12 cellular contexts compared by ENCODE assay signal in genomic region chr15:41965441-41966413, GRCh38. TPM values are rescaled to one million over a fixed set of nuclear protein-coding genes. Genes with fewer than 3 reads are reported as not detected.
DNase-seq lines count a peak whose midpoint lies in the region; ATAC-seq and TF ChIP-seq lines count a peak whose summit lies in the region.
"Had no signal": no experiment of that assay in that cellular context is flagged by ENCODE, and none has a peak within 500 bp of the region (broad histone marks: within the 10 kb centered on the region; RNA-seq: fewer than 3 reads in every experiment).

No MANE protein-coding gene starts in this region.

- H3K4me1 Mint-ChIP-seq in activated CD4-positive, alpha-beta T cell treated with anti-CD3 and anti-CD28 coated beads, Interleukin-2, amount 10 ng/mL, durations not matched to agents 7 days and 5 days: peaks cover 54% of the 10 kb centered on the region

- peak overlapping the region; percentile 98 for H3K27ac ChIP-seq in ascending aorta
- H3K27ac ChIP-seq in thoracic aorta: peak overlapping the region; percentile 96 to 97
- H3K27ac ChIP-seq: SJSA1 had no signal

- no peaks in the 10 kb centered on the region for H3K36me3 ChIP-seq in ascending aorta
- H3K36me3 ChIP-seq in thoracic aorta: no peaks in the 10 kb centered on the region
- H3K36me3 ChIP-seq: adrenal gland, neutrophil had no signal

- TF ChIP-seq CTCF in ascending aorta (IDR thresholded peaks at IDR 0.05) (no peak), thoracic aorta (IDR thresholded peaks at IDR 0.05) (no peak)

- H3K9me3 Mint-ChIP-seq in activated CD4-positive, alpha-beta T cell treated with anti-CD3 and anti-CD28 coated beads, Interleukin-2, amount 10 ng/mL, durations not matched to agents 7 days and 5 days: no peaks in the 10 kb centered on the region

- CTCF ChIA-PET in activated CD4-positive, alpha-beta T cell treated with anti-CD3 and anti-CD28 coated beads, Interleukin-2, amount 10 ng/mL, durations not matched to agents 7 days and 5 days (lab: Charles Lee): interaction anchor here (1.0 to 1.9 kb wide), 4 partner anchors 8 to 192 kb away, joined by 3 to 6 read pairs (median 4); partner anchors contain the start of gene MAPKBP1

- DNase-seq in NCI-H2171 (lab: John Stamatoyannopoulos, UW) (peak; percentile 31), ascending aorta (ENCODE audit: low spot score in 2 of 2) (peak in 1 of 2 donors; percentile 63), left lobe of liver (ENCODE audit: low spot score) (peak; percentile 15), thoracic aorta (ENCODE audit: low spot score) (no peak), dermis blood vessel endothelial cell (no peak), cortex of kidney (lab: John Stamatoyannopoulos, UW) (no peak)
- DNase-seq in activated CD4-positive, alpha-beta T cell treated with anti-CD3 and anti-CD28 coated beads, Interleukin-2, amount 10 ng/mL, durations not matched to agents 7 days and 5 days: no peak
- DNase-seq: activated CD4-positive, alpha-beta T cell treated with anti-CD3 and anti-CD28 coated beads, Interleukin-2, amount 50 U/mL, for 1 hour; stimulated activated CD4-positive, alpha-beta T cell treated with anti-CD3 and anti-CD28 coated beads, Interleukin-1b, Interleukin-23, amount 100 ng/mL, for 48 hours had no signal

- no peaks in the 10 kb centered on the region for H3K27me3 ChIP-seq in ascending aorta
- no peaks in the 10 kb centered on the region for H3K27me3 ChIP-seq in thoracic aorta (replicated peaks; ENCODE audit: insufficient read depth)
- H3K27me3 ChIP-seq: adrenal gland, neutrophil, SJSA1 had no signal

- no peaks in the 10 kb centered on the region for H3K27me3 Mint-ChIP-seq in activated CD4-positive, alpha-beta T cell treated with anti-CD3 and anti-CD28 coated beads, Interleukin-2, amount 10 ng/mL, durations not matched to agents 7 days and 5 days

- no peak overlapping the region for H3K4me3 Mint-ChIP-seq in activated CD4-positive, alpha-beta T cell treated with anti-CD3 and anti-CD28 coated beads, Interleukin-2, amount 10 ng/mL, durations not matched to agents 7 days and 5 days

- intact Hi-C loops in ascending aorta (cut with DNase I): loop anchor here (10.0 kb wide), 1 partner anchor 1549 kb away; the partner anchor contains the start of gene MAP1A

- ATAC-seq in left lobe of liver: no peak
- ATAC-seq in thoracic aorta (ENCODE audit: insufficient number of reproducible peaks, low FRiP score, low read depth): no peak

- peaks cover 15% of the 10 kb centered on the region for H3K36me3 Mint-ChIP-seq in activated CD4-positive, alpha-beta T cell treated with anti-CD3 and anti-CD28 coated beads, Interleukin-2, amount 10 ng/mL, durations not matched to agents 7 days and 5 days (ENCODE audit: low read depth)

- POLR2A ChIA-PET in activated CD4-positive, alpha-beta T cell treated with anti-CD3 and anti-CD28 coated beads, Interleukin-2, amount 10 ng/mL, durations not matched to agents 7 days and 5 days (lab: Charles Lee): no interaction called here

- H3K4me1 ChIP-seq in ascending aorta (peaks cover 9 to 49% of the 10 kb centered on the region in 2 donors), thoracic aorta (ENCODE audit: control insufficient read depth in 1 of 2, low read depth in 2 of 2) (peaks cover 39 to 79% of the 10 kb centered on the region in 2 donors)

- H3K9me3 ChIP-seq in ascending aorta: no peaks in the 10 kb centered on the region
- H3K9me3 ChIP-seq in thoracic aorta: no peaks in the 10 kb centered on the region
- H3K9me3 ChIP-seq: adrenal gland, neutrophil, SJSA1 had no signal

- H3K4me3 ChIP-seq in ascending aorta (no peak overlapping the region), thoracic aorta (no peak overlapping the region)
- H3K4me3 ChIP-seq: adrenal gland, SJSA1 had no signal

- H3K27ac Mint-ChIP-seq in activated CD4-positive, alpha-beta T cell treated with anti-CD3 and anti-CD28 coated beads, Interleukin-2, amount 10 ng/mL, durations not matched to agents 7 days and 5 days: no peak overlapping the region

RNA-seq across cellular contexts. Expression of gene EHD4, which starts 6.6 kb away (rescaled TPM):
- total RNA-seq in ascending aorta (70.4 TPM), left lobe of liver (5.3 TPM), thoracic aorta (10 to 100 TPM; 43.6 to 48.1 TPM), dermis blood vessel endothelial cell (84.4 and 128 TPM in 2 replicates)
- 10 to 100 TPM; 14.5 TPM for total RNA-seq in activated CD4-positive, alpha-beta T cell treated with anti-CD3 and anti-CD28 coated beads, Interleukin-2, amount 10 ng/mL, durations not matched to agents 7 days and 5 days

RNA-seq across cellular contexts. Expression of gene PLA2G4E, which starts 55.1 kb away (rescaled TPM):
- total RNA-seq in ascending aorta (not detected), left lobe of liver (not detected), thoracic aorta (not detected), dermis blood vessel endothelial cell (not detected in 2 replicates)
- total RNA-seq in activated CD4-positive, alpha-beta T cell treated with anti-CD3 and anti-CD28 coated beads, Interleukin-2, amount 10 ng/mL, durations not matched to agents 7 days and 5 days: not detected
- total RNA-seq: SJSA1 had no signal

Comparison
In these comparisons a context has a peak if more than half of its experiments do, and no peak if none do; other contexts are left out.
1. DNase-seq: peak in NCI-H2171 (single experiment) and left lobe of liver (single experiment); none in thoracic aorta (single experiment), dermis blood vessel endothelial cell (single experiment), cortex of kidney (single experiment) and activated CD4-positive, alpha-beta T cell treated with anti-CD3 and anti-CD28 coated beads, Interleukin-2, amount 10 ng/mL, durations not matched to agents 7 days and 5 days (single experiment).